Comparison of ENCODE assay signal across 1 cellular context in genomic region chr1:209363112-209363511, GRCh38.
TF ChIP-seq lines count a peak whose summit lies in the region.

No MANE protein-coding gene starts in this region.

TF ChIP-seq in WTC11, 78 proteins besides CTCF, POLR2A, EP300 and RAD21 (continued from another document):
- TF ChIP-seq E2F1 (CRISPR knock-in tag; IDR thresholded peaks at IDR 0.05), result no peak
- no peak for TF ChIP-seq ATF3 (CRISPR knock-in tag; conservative IDR thresholded peaks at IDR 0.05)
- TF ChIP-seq ZNF425 (CRISPR knock-in tag; conservative IDR thresholded peaks at IDR 0.05), result no peak
- no peak for TF ChIP-seq FOXK1 (CRISPR knock-in tag; IDR thresholded peaks at IDR 0.05)
- TF ChIP-seq NFATC4 (CRISPR knock-in tag; IDR thresholded peaks at IDR 0.05), result no peak
- no peak for TF ChIP-seq EMX1 (CRISPR knock-in tag; IDR thresholded peaks at IDR 0.05)
